1 cellular context compared by ENCODE assay signal in genomic region chr10:92690211-92691041, GRCh38.
TF ChIP-seq lines count a peak whose summit lies in the region.

No MANE protein-coding gene starts in this region.

TF ChIP-seq in HCT116, 20 proteins besides CTCF, POLR2A, EP300 and RAD21 (continued from another document):
- TF ChIP-seq REST (IDR thresholded peaks at IDR 0.05; ENCODE audit: low read depth) (no peak), SRF (IDR thresholded peaks at IDR 0.05; ENCODE audit: low read depth) (no peak), POLR2AphosphoS5 (IDR thresholded peaks at IDR 0.05; ENCODE audit: low read depth, low read length) (no peak), FOSL1 (IDR thresholded peaks at IDR 0.05; ENCODE audit: low read depth) (no peak), ZNF274 (IDR thresholded peaks at IDR 0.05; ENCODE audit: low read depth, low read length) (no peak)
- TF ChIP-seq, protein P1, sequence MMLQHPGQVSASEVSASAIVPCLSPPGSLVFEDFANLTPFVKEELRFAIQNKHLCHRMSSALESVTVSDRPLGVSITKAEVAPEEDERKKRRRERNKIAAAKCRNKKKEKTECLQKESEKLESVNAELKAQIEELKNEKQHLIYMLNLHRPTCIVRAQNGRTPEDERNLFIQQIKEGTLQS (IDR thresholded peaks at IDR 0.05) = no peak
- TF ChIP-seq, protein P2, sequence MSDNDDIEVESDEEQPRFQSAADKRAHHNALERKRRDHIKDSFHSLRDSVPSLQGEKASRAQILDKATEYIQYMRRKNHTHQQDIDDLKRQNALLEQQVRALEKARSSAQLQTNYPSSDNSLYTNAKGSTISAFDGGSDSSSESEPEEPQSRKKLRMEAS (IDR thresholded peaks at IDR 0.05) = peak; percentile 66
- TF ChIP-seq, protein P3, sequence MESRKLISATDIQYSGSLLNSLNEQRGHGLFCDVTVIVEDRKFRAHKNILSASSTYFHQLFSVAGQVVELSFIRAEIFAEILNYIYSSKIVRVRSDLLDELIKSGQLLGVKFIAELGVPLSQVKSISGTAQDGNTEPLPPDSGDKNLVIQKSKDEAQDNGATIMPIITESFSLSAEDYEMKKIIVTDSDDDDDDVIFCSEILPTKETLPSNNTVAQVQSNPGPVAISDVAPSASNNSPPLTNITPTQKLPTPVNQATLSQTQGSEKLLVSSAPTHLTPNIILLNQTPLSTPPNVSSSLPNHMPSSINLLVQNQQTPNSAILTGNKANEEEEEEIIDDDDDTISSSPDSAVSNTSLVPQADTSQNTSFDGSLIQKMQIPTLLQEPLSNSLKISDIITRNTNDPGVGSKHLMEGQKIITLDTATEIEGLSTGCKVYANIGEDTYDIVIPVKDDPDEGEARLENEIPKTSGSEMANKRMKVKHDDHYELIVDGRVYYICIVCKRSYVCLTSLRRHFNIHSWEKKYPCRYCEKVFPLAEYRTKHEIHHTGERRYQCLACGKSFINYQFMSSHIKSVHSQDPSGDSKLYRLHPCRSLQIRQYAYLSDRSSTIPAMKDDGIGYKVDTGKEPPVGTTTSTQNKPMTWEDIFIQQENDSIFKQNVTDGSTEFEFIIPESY (IDR thresholded peaks at IDR 0.05; ENCODE audit: extremely low read depth, insufficient replicate concordance, low read length) = no peak
